8 cellular contexts compared by ENCODE assay signal in genomic region chr20:3430376-3431069, GRCh38. TPM values are rescaled to one million over a fixed set of nuclear protein-coding genes. Genes with fewer than 3 reads are reported as not detected.
DNase-seq lines count a peak whose midpoint lies in the region; ATAC-seq and TF ChIP-seq lines count a peak whose summit lies in the region.

No MANE protein-coding gene starts in this region.

- intact Hi-C loops in ascending aorta (cut with DNase I) (no loop called here), Caco-2 (cut with micrococcal nuclease; ENCODE audit: unreplicated experiment) (no loop called here)

- H3K9me3 Mint-ChIP-seq in CD4-positive, CD25-positive, alpha-beta regulatory T cell = no peaks in the 10 kb centered on the region
- H3K9me3 Mint-ChIP-seq in Caco-2 (ENCODE audit: unreplicated experiment) = no peaks in the 10 kb centered on the region

- peaks cover 4% of the 10 kb centered on the region for H3K27me3 ChIP-seq in CD4-positive, CD25-positive, alpha-beta regulatory T cell (ENCODE audit: control insufficient read depth, insufficient read depth, low read length)
- H3K27me3 ChIP-seq in ascending aorta (no peaks in the 10 kb centered on the region), Caco-2 (replicated peaks; ENCODE audit: control insufficient read depth, insufficient read depth, low read length) (no peaks in the 10 kb centered on the region)

- DNase-seq in CD4-positive, CD25-positive, alpha-beta regulatory T cell = peak in 1 of 3 donors; percentile 10
- no peak for DNase-seq in ascending aorta (ENCODE audit: low spot score in 2 of 2)
- no peak for DNase-seq in foreskin melanocyte
- no peak for DNase-seq in hepatic stellate cell (ENCODE audit: low spot score)
- no peak for DNase-seq in Caco-2

- no peak overlapping the region for H3K27ac Mint-ChIP-seq in CD4-positive, CD25-positive, alpha-beta regulatory T cell
- H3K27ac Mint-ChIP-seq in Caco-2 (ENCODE audit: unreplicated experiment) = no peak overlapping the region

- ATAC-seq in CD4-positive, CD25-positive, alpha-beta regulatory T cell (ENCODE audit: low read depth in 2 of 2) = peak; percentile 24 to 28
- peak; percentile 84 for ATAC-seq in GM19467 (IDR thresholded peaks at IDR 0.05; ENCODE audit: unreplicated experiment)
- ATAC-seq in HG03280 (IDR thresholded peaks at IDR 0.05; ENCODE audit: unreplicated experiment) = peak; percentile 69
- no peak for ATAC-seq in HG02571 (IDR thresholded peaks at IDR 0.05; ENCODE audit: unreplicated experiment)

- no peaks in the 10 kb centered on the region for H3K36me3 ChIP-seq in CD4-positive, CD25-positive, alpha-beta regulatory T cell (ENCODE audit: control insufficient read depth, insufficient read depth, low read length)
- no peaks in the 10 kb centered on the region for H3K36me3 ChIP-seq in ascending aorta
- H3K36me3 ChIP-seq in Caco-2 (ENCODE audit: control insufficient read depth, insufficient read depth, low read length) = no peaks in the 10 kb centered on the region

- no peaks in the 10 kb centered on the region for H3K4me1 Mint-ChIP-seq in CD4-positive, CD25-positive, alpha-beta regulatory T cell
- H3K4me1 Mint-ChIP-seq in Caco-2 (ENCODE audit: low read depth, unreplicated experiment) = no peaks in the 10 kb centered on the region

- POLR2A ChIA-PET in Caco-2 (lab: Charles Lee) = no interaction called here

- no peaks in the 10 kb centered on the region for H3K4me1 ChIP-seq in CD4-positive, CD25-positive, alpha-beta regulatory T cell (ENCODE audit: control insufficient read depth, insufficient read depth, low read length, poor library complexity, severe bottlenecking)
- H3K4me1 ChIP-seq in ascending aorta = peaks cover 4 to 5% of the 10 kb centered on the region in 2 donors
- no peaks in the 10 kb centered on the region for H3K4me1 ChIP-seq in Caco-2

- no peak overlapping the region for H3K27ac ChIP-seq in CD4-positive, CD25-positive, alpha-beta regulatory T cell (ENCODE audit: insufficient read depth, low read length, poor library complexity, severe bottlenecking)
- peak overlapping the region; percentile 31 to 57 for H3K27ac ChIP-seq in ascending aorta

- BruUV-seq in Caco-2 (replicated peaks; lab: Mats Ljungman, UMichigan) = no TSS peak

- no peak overlapping the region for H3K4me3 ChIP-seq in CD4-positive, CD25-positive, alpha-beta regulatory T cell (ENCODE audit: low read depth, low read length)
- H3K4me3 ChIP-seq in ascending aorta = no peak overlapping the region
- no peak overlapping the region for H3K4me3 ChIP-seq in Caco-2 (ENCODE audit: low read depth, low read length)

- H3K36me3 Mint-ChIP-seq in CD4-positive, CD25-positive, alpha-beta regulatory T cell = no peaks in the 10 kb centered on the region
- no peaks in the 10 kb centered on the region for H3K36me3 Mint-ChIP-seq in Caco-2 (ENCODE audit: insufficient read depth, unreplicated experiment)

- CTCF ChIA-PET in Caco-2 (lab: Charles Lee) = no interaction called here

- TF ChIP-seq CTCF in ascending aorta (IDR thresholded peaks at IDR 0.05) (no peak), Caco-2 (IDR thresholded peaks at IDR 0.05; ENCODE audit: insufficient read depth in 1 of 2, low read depth in 1 of 2, low read length in 1 of 2, severe bottlenecking in 1 of 2, unreplicated experiment in 1 of 2) (no peak)

- H3K27me3 Mint-ChIP-seq in CD4-positive, CD25-positive, alpha-beta regulatory T cell = no peaks in the 10 kb centered on the region
- no peaks in the 10 kb centered on the region for H3K27me3 Mint-ChIP-seq in Caco-2 (ENCODE audit: insufficient read depth, unreplicated experiment)

- no peak overlapping the region for H3K4me3 Mint-ChIP-seq in CD4-positive, CD25-positive, alpha-beta regulatory T cell
- H3K4me3 Mint-ChIP-seq in Caco-2 (ENCODE audit: unreplicated experiment) = no peak overlapping the region

- no peaks in the 10 kb centered on the region for H3K9me3 ChIP-seq in CD4-positive, CD25-positive, alpha-beta regulatory T cell (ENCODE audit: control insufficient read depth in 2 of 2, low read length in 2 of 2)
- H3K9me3 ChIP-seq in ascending aorta (no peaks in the 10 kb centered on the region), Caco-2 (no peaks in the 10 kb centered on the region)

RNA-seq across cellular contexts. Expression of gene DNAAF9, which starts 23.1 kb away (rescaled TPM):
- 11.7 TPM for total RNA-seq in CD4-positive, CD25-positive, alpha-beta regulatory T cell
- 1 to 10 TPM in 3 of 4 donors, under 1 TPM in 1; 0.73 to 1.9 (median 1.6) TPM for polyA plus RNA-seq in CD4-positive, CD25-positive, alpha-beta regulatory T cell
- total RNA-seq in ascending aorta (10.9 TPM), Caco-2 (2022) (not detected in 2 replicates)

RNA-seq across cellular contexts. Expression of gene ATRN, which starts 40.3 kb away (rescaled TPM):
- 12.9 TPM for total RNA-seq in CD4-positive, CD25-positive, alpha-beta regulatory T cell
- polyA plus RNA-seq in CD4-positive, CD25-positive, alpha-beta regulatory T cell = 1 to 10 TPM; 5.9 to 7.9 (median 6.9) TPM
- 8.6 TPM for total RNA-seq in ascending aorta
- total RNA-seq in Caco-2 (2022) = 39.3 and 41.4 TPM in 2 replicates

Comparison
In these comparisons a context has a peak if more than half of its experiments do, and no peak if none do; other contexts are left out.
1. RNA of gene DNAAF9, which starts 23.1 kb away (total RNA-seq): 11.7 TPM in CD4-positive, CD25-positive, alpha-beta regulatory T cell (single experiment) and 10.9 TPM in ascending aorta (single experiment); not detected in Caco-2; every median in the first group is over 10 times any median in the second.